In genomic region chr14:60248697-60249314, GRCh38 we compare ENCODE assay signal across 8 cellular contexts. TPM values are rescaled to one million over a fixed set of nuclear protein-coding genes. Genes with fewer than 3 reads are reported as not detected.
A peak's percentile ranks its signal among the peaks of the same experiment; 100 is the strongest.
DNase-seq lines count a peak whose midpoint lies in the region; ATAC-seq, FAIRE-seq and TF ChIP-seq lines count a peak whose summit lies in the region.

Gene PPM1A, plus strand, starts transcription at chr14:60249221. Its CDS starts 33,483 bp downstream, at chr14:60282704.

- peak within 1 kb of the TSS; percentile 96 for H3K4me2 ChIP-seq in astrocyte (ENCODE audit: low read length)

- TF ChIP-seq POLR2A in vagina (IDR thresholded peaks at IDR 0.05): peak in 1 of 2 donors; percentile 89

- DNase-seq in GM18507 (ENCODE audit: extremely low spot score, insufficient read length, low read depth) (peak; percentile 95), NCI-H2029 treated with DMSO at 0.1 percent for 48 hours (lab: John Stamatoyannopoulos, UW) (peak; percentile 96), T-helper 22 cell (ENCODE audit: low read depth) (peak; percentile 91), astrocyte (ENCODE audit: low read depth) (peak; percentile 85), hepatic stellate cell (ENCODE audit: low spot score) (peak; percentile 95), vagina (ENCODE audit: extremely low spot score in 2 of 2) (peak in 1 of 2 donors; percentile 96)

- H3K27me3 ChIP-seq in astrocyte (ENCODE audit: insufficient read depth, low read length) (no peaks in the 10 kb centered on the region), rectal smooth muscle tissue (ENCODE audit: control insufficient read depth, insufficient read depth, low read length) (no peaks in the 10 kb centered on the region), vagina (no peaks in the 10 kb centered on the region)

- no peaks in the 10 kb centered on the region for H3K9me3 ChIP-seq in astrocyte (ENCODE audit: insufficient read depth, low read depth, low read length)
- H3K9me3 ChIP-seq in vagina: no peaks in the 10 kb centered on the region

- intact Hi-C loops in vagina (cut with DNase I): no loop called here

- peaks cover 11% of the 10 kb centered on the region for H3K4me1 ChIP-seq in astrocyte (ENCODE audit: insufficient read depth, low read length)
- H3K4me1 ChIP-seq in rectal smooth muscle tissue (ENCODE audit: control insufficient read depth, insufficient read depth, low read length): peaks cover 17% of the 10 kb centered on the region
- H3K4me1 ChIP-seq in vagina: peaks cover 35% of the 10 kb centered on the region

- TF ChIP-seq CTCF in astrocyte (IDR thresholded peaks at IDR 0.05; ENCODE audit: insufficient read depth, low read depth, low read length) (no peak), vagina (IDR thresholded peaks at IDR 0.05) (no peak)

- H3K79me2 ChIP-seq in astrocyte (ENCODE audit: insufficient read depth, low read length): peaks cover 40% of the 10 kb centered on the region

- peak within 1 kb of the TSS; percentile 83 for H3K4me3 ChIP-seq in astrocyte (ENCODE audit: insufficient read depth, low read depth, low read length)
- H3K4me3 ChIP-seq in rectal smooth muscle tissue (ENCODE audit: low read length): peak within 1 kb of the TSS; percentile 80
- peak within 1 kb of the TSS; percentile 69 to 90 for H3K4me3 ChIP-seq in vagina

- peaks cover 19% of the 10 kb centered on the region for H3K4me1 Mint-ChIP-seq in astrocyte (ENCODE audit: low read depth, unreplicated experiment)

- peak within 1 kb of the TSS; percentile 99 for H3K27ac Mint-ChIP-seq in astrocyte (ENCODE audit: unreplicated experiment)

- FAIRE-seq in GM18507 (lab: Jason Lieb, UNC): peak; percentile 92
- no peak for FAIRE-seq in astrocyte (lab: Jason Lieb, UNC)

- H3K9me3 Mint-ChIP-seq in astrocyte (ENCODE audit: unreplicated experiment): peaks cover 2% of the 10 kb centered on the region

- H3K9ac ChIP-seq in astrocyte (ENCODE audit: low read length) (peak within 1 kb of the TSS; percentile 91), rectal smooth muscle tissue (ENCODE audit: low read length) (peak within 1 kb of the TSS; percentile 98)

- H3K27ac ChIP-seq in astrocyte (ENCODE audit: low read depth, low read length) (peak within 1 kb of the TSS; percentile 95), rectal smooth muscle tissue (ENCODE audit: low read depth, low read length) (peak within 1 kb of the TSS; percentile 100), vagina (peak within 1 kb of the TSS; percentile 98)

- H3K27me3 Mint-ChIP-seq in astrocyte (ENCODE audit: low read depth, unreplicated experiment): no peaks in the 10 kb centered on the region

- peak; percentile 66 for ATAC-seq in HG02973 (IDR thresholded peaks at IDR 0.05; ENCODE audit: unreplicated experiment)

- peak within 1 kb of the TSS; percentile 96 for H3K4me3 Mint-ChIP-seq in astrocyte (ENCODE audit: unreplicated experiment)

- H4K20me1 ChIP-seq in astrocyte (ENCODE audit: insufficient read depth, low read length): peaks cover 36% of the 10 kb centered on the region

- H3K36me3 ChIP-seq in astrocyte (ENCODE audit: insufficient read depth, low read length) (no peaks in the 10 kb centered on the region), rectal smooth muscle tissue (ENCODE audit: control insufficient read depth, insufficient read depth, low read length) (no peaks in the 10 kb centered on the region), vagina (no peaks in the 10 kb centered on the region)

- peak within 1 kb of the TSS; percentile 82 for H2AFZ ChIP-seq in astrocyte (ENCODE audit: low read depth, low read length)

- H3K36me3 Mint-ChIP-seq in astrocyte (ENCODE audit: low read depth, unreplicated experiment): no peaks in the 10 kb centered on the region

RNA-seq across cellular contexts. Expression of gene PPM1A, which starts in this region (rescaled TPM):
- 46.0 and 50.3 TPM in 2 replicates for total RNA-seq in astrocyte
- 33.9 TPM for total RNA-seq in vagina
